8 cellular contexts compared by ENCODE assay signal in the genomic region with DNA sequence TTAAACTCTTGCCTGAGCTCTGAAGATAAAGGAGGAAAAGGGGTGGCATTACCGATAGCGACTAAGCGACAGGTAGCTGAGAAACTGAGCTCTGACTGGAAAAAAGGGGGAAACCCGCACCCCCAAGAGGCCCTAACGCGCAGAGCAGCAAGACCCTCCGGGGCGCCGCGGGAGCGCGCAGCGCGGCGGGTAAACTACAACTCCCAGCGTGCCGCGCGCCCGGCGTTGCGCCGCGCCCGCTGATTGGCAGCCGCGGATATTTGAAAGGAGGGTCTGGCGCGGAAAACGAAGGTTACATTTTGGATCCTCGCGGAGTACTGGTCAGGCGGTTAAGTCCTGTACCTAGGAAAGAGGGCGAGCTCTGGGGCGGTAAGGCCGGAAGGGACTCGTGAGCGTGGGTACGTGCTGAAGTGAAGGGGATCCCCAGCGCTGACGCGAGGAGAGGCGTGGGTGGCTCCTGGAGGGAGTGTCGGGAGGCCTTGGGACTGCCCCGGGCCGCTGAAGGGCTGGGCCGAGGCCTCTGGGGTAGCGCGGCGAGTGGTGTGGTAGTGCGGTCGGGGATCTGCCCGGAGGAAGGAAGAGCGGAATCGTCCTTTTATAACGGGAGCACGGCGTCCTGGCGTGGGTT. TPM values are rescaled to one million over a fixed set of nuclear protein-coding genes. Genes with fewer than 3 reads are reported as not detected.
DNase-seq lines count a peak whose midpoint lies in the region; FAIRE-seq and TF ChIP-seq lines count a peak whose summit lies in the region.

Gene ESPL1 (plus strand): TSS at position 291 of the 628 bp plus-strand sequence. CDS start 468 bp downstream, outside the sequence.

- peaks cover 31% of the 10 kb centered on the region for H3K4me1 ChIP-seq in OCI-LY7 (ENCODE audit: insufficient read depth, low read length, poor library complexity, severe bottlenecking)
- peaks cover 0 to 2% of the 10 kb centered on the region in 2 donors for H3K4me1 ChIP-seq in esophagus (ENCODE audit: control insufficient read depth in 2 of 2, insufficient read depth in 2 of 2, low read length in 1 of 2)
- H3K4me1 ChIP-seq in muscle layer of duodenum (ENCODE audit: control insufficient read depth in 1 of 2, insufficient read depth in 2 of 2, low read length in 2 of 2), result peaks cover 0 to 8% of the 10 kb centered on the region in 2 donors

- WGBS in esophagus, 2 donors, result 0 to 1% methylated on average over 57 to 59 of the region's 59 CpGs

- CTCF ChIA-PET in OCI-LY7 (lab: Charles Lee; ENCODE audit: unreplicated experiment), result interaction anchor here (0.6 to 7.1 kb wide), 13 partner anchors 12 to 109 kb away, joined by 3 to 80 read pairs (median 5); a partner anchor contains a TSS

- H3K4me3 ChIP-seq in OCI-LY7 (ENCODE audit: low read depth, low read length, poor library complexity, severe bottlenecking), result peak within 1 kb of the TSS; percentile 87
- H3K4me3 ChIP-seq in esophagus (ENCODE audit: low read depth in 1 of 2, low read length in 2 of 2), result peak within 1 kb of the TSS; percentile 61 to 62
- H3K4me3 ChIP-seq in muscle layer of duodenum (ENCODE audit: low read depth in 1 of 2, low read length in 2 of 2), result peak within 1 kb of the TSS; percentile 80 to 85

- H3K79me2 ChIP-seq in OCI-LY7 (ENCODE audit: insufficient read depth, low read depth, low read length), result peaks cover 35% of the 10 kb centered on the region

- H3K36me3 ChIP-seq in OCI-LY7 (ENCODE audit: insufficient read depth, low read length), result peaks cover 46% of the 10 kb centered on the region
- peaks cover 0 to 3% of the 10 kb centered on the region in 2 donors for H3K36me3 ChIP-seq in esophagus (ENCODE audit: control insufficient read depth in 2 of 2, insufficient read depth in 2 of 2, low read length in 1 of 2)
- H3K36me3 ChIP-seq in muscle layer of duodenum (ENCODE audit: control insufficient read depth in 1 of 2, insufficient read depth in 2 of 2, low read length in 2 of 2), result no peaks in the 10 kb centered on the region

- DNase-seq in D721Med (ENCODE audit: insufficient read length, low spot score) (peak; percentile 80), GM20000 (ENCODE audit: low spot score) (peak; percentile 89), HS-5 (ENCODE audit: low read depth) (peak; percentile 35), OCI-LY7 (ENCODE audit: low spot score) (peak; percentile 94), activated T-cell treated with anti-CD3 and anti-CD28 coated beads for 1 hour (ENCODE audit: low read depth) (peak; percentile 74)
- peak; percentile 83 to 84 for DNase-seq in stimulated activated CD8-positive, alpha-beta memory T cell treated with anti-CD3 and anti-CD28 coated beads, Interleukin-7, amount 100 ng/mL, for 48 hours (ENCODE audit: extremely low read depth in 1 of 2, low read depth in 1 of 2)

- no TSS peak for BruUV-seq in OCI-LY7 (replicated peaks; lab: Mats Ljungman, UMichigan)

- H3K27me3 ChIP-seq in esophagus (ENCODE audit: control insufficient read depth in 1 of 2, insufficient read depth in 2 of 2, low read length in 2 of 2), result no peaks in the 10 kb centered on the region
- no peaks in the 10 kb centered on the region for H3K27me3 ChIP-seq in muscle layer of duodenum (ENCODE audit: low read depth, low read length)

- H4K20me1 ChIP-seq in OCI-LY7 (ENCODE audit: insufficient read depth, low read length), result no peaks in the 10 kb centered on the region; the same call in 1 of the 2 replicates

- intact Hi-C loops in OCI-LY7 (cut with micrococcal nuclease; ENCODE audit: unreplicated experiment), result loop anchor here (1.0 to 2.0 kb wide), 5 partner anchors 27 to 109 kb away; partner anchors contain the start of gene PFDN5

- no peak for FAIRE-seq in D721Med (lab: Jason Lieb, UNC)

- H3K27ac ChIP-seq in OCI-LY7 (ENCODE audit: low read depth, low read length, poor library complexity, severe bottlenecking) (peak within 1 kb of the TSS; percentile 56), esophagus (ENCODE audit: low read depth in 2 of 2, low read length in 1 of 2) (peak within 1 kb of the TSS; percentile 25 to 59), muscle layer of duodenum (ENCODE audit: low read length) (peak within 1 kb of the TSS; percentile 45)

- H3K9me3 ChIP-seq in OCI-LY7 (ENCODE audit: low read length) (no peaks in the 10 kb centered on the region), esophagus (ENCODE audit: control insufficient read depth in 2 of 2, insufficient read depth in 1 of 2, low read depth in 1 of 2, low read length in 1 of 2) (no peaks in the 10 kb centered on the region), muscle layer of duodenum (ENCODE audit: control insufficient read depth in 1 of 2, low read length in 2 of 2) (no peaks in the 10 kb centered on the region)

- H2AFZ ChIP-seq in OCI-LY7 (ENCODE audit: low read length), result peak within 1 kb of the TSS; percentile 91

- POLR2A ChIA-PET in OCI-LY7 (lab: Charles Lee), result interaction anchor here (0.6 to 4.6 kb wide), 21 partner anchors 10 to 200 kb away, joined by 3 to 43 read pairs (median 6); partner anchors contain the start of genes ITGB7, PFDN5 and SP1

- TF ChIP-seq CTCF in D721Med (IDR thresholded peaks at IDR 0.05; ENCODE audit: insufficient read depth, missing control alignments) (peak; percentile 27), GM20000 (IDR thresholded peaks at IDR 0.05; ENCODE audit: extremely low read depth, missing control alignments) (no peak), OCI-LY7 (conservative IDR thresholded peaks at IDR 0.05; ENCODE audit: low read length) (peak; percentile 83)

- H3K9me2 ChIP-seq in OCI-LY7 (ENCODE audit: insufficient read depth, low read length), result no peaks in the 10 kb centered on the region

- H3K4me2 ChIP-seq in OCI-LY7 (ENCODE audit: low read length), result peak within 1 kb of the TSS; percentile 94

RNA-seq across cellular contexts. Expression of gene ESPL1, which starts in this region (rescaled TPM):
- 77.4 and 78.2 TPM in 2 replicates for total RNA-seq in OCI-LY7 (2014; rRNA removed; shearing (Covaris generic))
- total RNA-seq in OCI-LY7 (2022), result 121 and 137 TPM in 2 replicates
- polyA plus RNA-seq in esophagus, result 10 to 100 TPM; 43.8 to 66.1 TPM

Comparison
In these comparisons a context has a peak if more than half of its experiments do, and no peak if none do; other contexts are left out.
1. Peak in every context shown above with its lines: DNase-seq, H3K4me3 ChIP-seq and H3K27ac ChIP-seq.
2. DNase-seq: peak in every context shown above with its lines; median percentile 94 in OCI-LY7; 89 in GM20000; 84 in stimulated activated CD8-positive, alpha-beta memory T cell treated with anti-CD3 and anti-CD28 coated beads, Interleukin-7, amount 100 ng/mL, for 48 hours; 80 in D721Med; 74 in activated T-cell treated with anti-CD3 and anti-CD28 coated beads for 1 hour; 35 in HS-5.